In genomic region chr10:23067337-23067736, GRCh38 we compare ENCODE assay signal across 17 cellular contexts.
"Had no signal": no experiment of that assay in that cellular context is flagged by ENCODE, and none has a peak within 500 bp of the region (broad histone marks: within the 10 kb centered on the region; RNA-seq: fewer than 3 reads in every experiment).

No MANE protein-coding gene starts in this region.

- H3K9ac ChIP-seq: SK-N-SH had no signal

- H3K36me3 Mint-ChIP-seq: IgD-negative memory B cell had no signal

- H3K27ac Mint-ChIP-seq: IgD-negative memory B cell had no signal

- H3K4me3 Mint-ChIP-seq: IgD-negative memory B cell had no signal

- H3K9me3 ChIP-seq: SK-N-SH had no signal

- H3K9me3 Mint-ChIP-seq: IgD-negative memory B cell had no signal

- H3K27ac ChIP-seq: HL-60, RWPE1 had no signal

- H3K9me2 ChIP-seq: SK-N-SH had no signal

- FAIRE-seq: HTR-8/SVneo had no signal

- DNase-seq: KBM-7; MV-4-11; NCI-H1105; NCI-H1436 treated with DMSO at 0.1 percent for 48 hours; NCI-H1694; NCI-H187 treated with DMSO at 0.1 percent for 48 hours; NCI-H2029 treated with DMSO at 0.1 percent for 48 hours; NCI-H2171 treated with DMSO at 0.1 percent for 48 hours; NCI-H345; NCI-H510A treated with DMSO at 0.1 percent for 48 hours; NK-92 treated with Interleukin-12 subunit alpha and Interleukin-12 subunit beta, amount 100 ng/mL, for 24 hours; PC-3 had no signal

- H3K4me2 ChIP-seq: SK-N-SH had no signal
